Comparison of ENCODE assay signal across 8 cellular contexts in the genomic region with DNA sequence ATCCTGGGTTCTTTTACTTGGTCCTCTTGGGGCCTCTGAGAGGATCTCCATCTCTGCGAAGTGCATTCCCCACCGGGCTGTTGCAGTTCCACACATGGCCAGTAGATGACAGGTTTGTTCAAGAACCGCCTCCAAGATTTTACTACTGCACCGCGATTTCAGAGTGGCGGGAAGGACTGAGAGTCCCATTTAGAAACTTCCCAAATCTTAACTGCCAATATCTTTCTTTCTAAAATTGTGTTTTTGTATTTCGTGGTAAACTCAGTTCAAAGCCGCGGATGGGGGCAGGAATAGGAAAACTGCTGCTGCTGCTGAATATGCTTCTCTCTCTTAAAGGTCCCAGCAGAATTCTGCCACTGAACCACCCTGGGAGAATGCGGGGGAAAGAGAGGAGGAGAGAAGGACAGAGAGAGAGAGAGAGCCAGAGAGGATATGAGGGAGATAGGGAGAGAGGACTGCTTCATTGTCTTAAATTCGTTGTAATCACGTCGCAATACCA. TPM values are rescaled to one million over a fixed set of nuclear protein-coding genes. Genes with fewer than 3 reads are reported as not detected.
DNase-seq lines count a peak whose midpoint lies in the region; ATAC-seq and TF ChIP-seq lines count a peak whose summit lies in the region.

No MANE protein-coding gene starts in this region.

- no peak overlapping the region for H3K4ac ChIP-seq in IMR-90 (ENCODE audit: low read depth, low read length)

- intact Hi-C loops in IMR-90 (cut with micrococcal nuclease) (loop anchor here (1.0 kb wide), 1 partner anchor 453 kb away; no protein-coding TSS in a partner anchor), thyroid gland (cut with DNase I) (no loop called here)

- no peaks in the 10 kb centered on the region for H3K4me1 ChIP-seq in IMR-90 (ENCODE audit: control insufficient read depth, insufficient read depth, low read length)
- H3K4me1 ChIP-seq in RWPE2 (ENCODE audit: insufficient read depth, poor library complexity, severe bottlenecking), result no peaks in the 10 kb centered on the region
- H3K4me1 ChIP-seq in osteoblast (ENCODE audit: insufficient read depth, low read length), result no peaks in the 10 kb centered on the region
- no peaks in the 10 kb centered on the region for H3K4me1 ChIP-seq in thyroid gland

- H3K79me1 ChIP-seq in IMR-90 (ENCODE audit: low read depth in 1 of 2, low read length in 2 of 2), result no peaks in the 10 kb centered on the region

- H2BK5ac ChIP-seq in IMR-90 (ENCODE audit: low read depth, low read length, poor library complexity, severe bottlenecking), result no peak overlapping the region

- H2BK120ac ChIP-seq in IMR-90 (ENCODE audit: low read depth, low read length), result no peak overlapping the region

- TF ChIP-seq CTCF in IMR-90 (conservative IDR thresholded peaks at IDR 0.05; ENCODE audit: low read depth, low read length) (peak; percentile 90), RWPE2 (IDR thresholded peaks at IDR 0.05; ENCODE audit: poor library complexity, severe bottlenecking) (peak; percentile 94), osteoblast (IDR thresholded peaks at IDR 0.05; ENCODE audit: extremely low read depth, low read depth, low read length) (peak; percentile 98), thyroid gland (IDR thresholded peaks at IDR 0.05) (peak; percentile 88 to 99 (median 96))

- no peak overlapping the region for H2BK15ac ChIP-seq in IMR-90 (ENCODE audit: low read depth, low read length)

- 0% methylated on average over 1 of the region's 13 CpGs; no CpG with 5 or more reads in 1 of the 2 experiments for WGBS in IMR-90 (ENCODE audit: extremely low coverage in 2 of 2, insufficient read length in 1 of 2), 2 experiments
- 8 to 10% methylated on average over 13 of the region's 13 CpGs for WGBS in thyroid gland, 2 donors

- no peak overlapping the region for H3K4me3 ChIP-seq in IMR-90 (ENCODE audit: insufficient read depth, low read depth, low read length)
- H3K4me3 ChIP-seq in RWPE2 (ENCODE audit: severe bottlenecking), result no peak overlapping the region
- H3K4me3 ChIP-seq in osteoblast (ENCODE audit: insufficient read depth, low read length), result no peak overlapping the region
- H3K4me3 ChIP-seq in thyroid gland (replicated peaks in 1 of 3), result no peak overlapping the region

- H4K20me1 ChIP-seq in IMR-90 (ENCODE audit: insufficient read depth, low read length) (no peaks in the 10 kb centered on the region), osteoblast (ENCODE audit: insufficient read depth, low read length) (no peaks in the 10 kb centered on the region)

- H2AFZ ChIP-seq in IMR-90 (replicated peaks; ENCODE audit: low read length, poor library complexity) (peak overlapping the region; percentile 77), osteoblast (ENCODE audit: low read length) (no peak overlapping the region)

- no peaks in the 10 kb centered on the region for H3K9me1 ChIP-seq in IMR-90 (ENCODE audit: insufficient read depth, low read length)

- no TSS peak for BruUV-seq in IMR-90 (replicated peaks; lab: Mats Ljungman, UMichigan)

- CTCF ChIA-PET in IMR-90 (lab: Yijun Ruan, JAX), result interaction anchor here (1.1 to 2.0 kb wide), 3 partner anchors 9 to 453 kb away, joined by 3 to 6 read pairs (median 4); no protein-coding TSS in a partner anchor

- H3K9me3 ChIP-seq in IMR-90 (ENCODE audit: control insufficient read depth, insufficient read depth, low read length) (no peaks in the 10 kb centered on the region), RWPE2 (ENCODE audit: severe bottlenecking) (peaks cover 2% of the 10 kb centered on the region), osteoblast (ENCODE audit: low read depth, low read length) (no peaks in the 10 kb centered on the region), thyroid gland (no peaks in the 10 kb centered on the region)

- no peak overlapping the region for H2AK5ac ChIP-seq in IMR-90 (ENCODE audit: low read depth, low read length)

- H3K36me3 ChIP-seq in IMR-90 (ENCODE audit: control insufficient read depth, insufficient read depth, low read length) (no peaks in the 10 kb centered on the region), RWPE2 (ENCODE audit: low read depth) (no peaks in the 10 kb centered on the region), osteoblast (ENCODE audit: insufficient read depth, low read length) (no peaks in the 10 kb centered on the region), thyroid gland (no peaks in the 10 kb centered on the region)

- DNase-seq in DMS 273 (lab: John Stamatoyannopoulos, UW; ENCODE audit: unreplicated experiment), result peak; percentile 83
- peak; percentile 58 for DNase-seq in IMR-90
- DNase-seq in RWPE2 (ENCODE audit: low spot score), result no peak
- peak; percentile 59 for DNase-seq in activated T-helper 9 cell treated with anti-CD3 and anti-CD28 coated beads, Interleukin-2, amount 50 U/mL, for 16 hours (ENCODE audit: low read depth)
- peak; percentile 69 for DNase-seq in foreskin melanocyte
- peak; percentile 81 for DNase-seq in osteoblast (ENCODE audit: insufficient read length, low spot score, missing footprints)
- DNase-seq in thyroid gland, result peak; percentile 71 to 79

- H3K27me3 ChIP-seq in IMR-90 (ENCODE audit: control insufficient read depth, insufficient read depth, low read length) (peaks cover 21% of the 10 kb centered on the region), RWPE2 (ENCODE audit: insufficient read depth, poor library complexity, severe bottlenecking) (peaks cover 60% of the 10 kb centered on the region), osteoblast (ENCODE audit: insufficient read depth, low read length) (peaks cover 49% of the 10 kb centered on the region), thyroid gland (no peaks in the 10 kb centered on the region)

- dilution Hi-C loops in IMR-90 (cut with HindIII; ENCODE audit: low sequenced_read_pairs, unreplicated experiment), result no loop called here

- peak; percentile 95 for ATAC-seq in IMR-90 (ENCODE audit: low read depth)
- ATAC-seq in RWPE2 (ENCODE audit: low read depth), result peak; percentile 63; the same call in 2 of the 3 replicates
- no peak for ATAC-seq in HG03095 (IDR thresholded peaks at IDR 0.05; ENCODE audit: unreplicated experiment)

- no peak overlapping the region for H2AK9ac ChIP-seq in IMR-90 (replicated peaks; ENCODE audit: low read depth, low read length, poor library complexity)

- no peak overlapping the region for H3K9ac ChIP-seq in IMR-90 (ENCODE audit: low read depth, low read length)

- no peaks in the 10 kb centered on the region for H3K79me2 ChIP-seq in osteoblast (ENCODE audit: insufficient read depth, low read length)

- no peak overlapping the region for H4K8ac ChIP-seq in IMR-90 (ENCODE audit: low read depth in 2 of 2, low read length in 2 of 2)

- H3K23ac ChIP-seq in IMR-90 (ENCODE audit: low read depth, low read length), result no peak overlapping the region

- TF ChIP-seq POLR2A in IMR-90 (IDR thresholded peaks at IDR 0.05; ENCODE audit: low read depth, low read length) (no peak), thyroid gland (IDR thresholded peaks at IDR 0.05) (no peak)

- H3K4me2 ChIP-seq in IMR-90 (ENCODE audit: low read depth, low read length) (peak overlapping the region; percentile 67), osteoblast (ENCODE audit: insufficient read depth, low read length) (peak overlapping the region; percentile 17)

- peak; percentile 70 for TF ChIP-seq RAD21 in IMR-90 (IDR thresholded peaks at IDR 0.05; ENCODE audit: low read length)

- no peak overlapping the region for H3K14ac ChIP-seq in IMR-90 (replicated peaks; ENCODE audit: low read depth, low read length)

- no peak overlapping the region for H2BK20ac ChIP-seq in IMR-90 (ENCODE audit: low read depth, low read length)

- no peak overlapping the region for H3K18ac ChIP-seq in IMR-90 (ENCODE audit: low read depth, low read length)

- no peak overlapping the region for H4K5ac ChIP-seq in IMR-90 (ENCODE audit: low read depth, low read length)

- H3K27ac ChIP-seq in IMR-90 (ENCODE audit: insufficient read depth, low read length) (no peak overlapping the region), RWPE2 (ENCODE audit: poor library complexity, severe bottlenecking) (no peak overlapping the region), osteoblast (ENCODE audit: low read depth, low read length) (no peak overlapping the region), thyroid gland (no peak overlapping the region)

- POLR2A ChIA-PET in IMR-90 (lab: Charles Lee; ENCODE audit: unreplicated experiment), result no interaction called here

- H3K56ac ChIP-seq in IMR-90 (ENCODE audit: extremely low read depth, insufficient read depth, low read length), result no peak overlapping the region

- in situ Hi-C loops in IMR-90 (cut with MboI; ENCODE audit: low sequenced_read_pairs), result loop anchor here (5.0 to 10.0 kb wide), 2 partner anchors 279 to 382 kb away; no protein-coding TSS in a partner anchor

- H4K91ac ChIP-seq in IMR-90 (ENCODE audit: insufficient read depth, low read depth, low read length), result no peak overlapping the region

TF ChIP-seq in IMR-90, 13 proteins besides CTCF, POLR2A, EP300 and RAD21 (continues in another document):
- no peak for TF ChIP-seq NFE2L2 (IDR thresholded peaks at IDR 0.05; ENCODE audit: low read depth, low read length)
- TF ChIP-seq BHLHE40 (IDR thresholded peaks at IDR 0.05; ENCODE audit: low read depth, low read length), result no peak
- TF ChIP-seq RCOR1 (IDR thresholded peaks at IDR 0.05; ENCODE audit: insufficient replicate concordance, low read length), result no peak
- no peak for TF ChIP-seq CHD1 (IDR thresholded peaks at IDR 0.05; ENCODE audit: low read depth, low read length)

RNA-seq across cellular contexts. Expression of a gene that starts 8.6 kb away (rescaled TPM):
- total RNA-seq in IMR-90 (2012; rRNA removed), result not detected in 2 replicates
- not detected in 2 replicates for polyA plus RNA-seq in IMR-90 (2012; rRNA removed)
- polyA plus RNA-seq in IMR-90 (2012; cell fraction: cytosol; rRNA removed), result not detected in 2 replicates
- polyA plus RNA-seq in IMR-90 (2012; cell fraction: nucleus; rRNA removed; ENCODE audit: low replicate concordance), result not detected in 2 replicates
- total RNA-seq in osteoblast, result not detected in 2 replicates
- not detected for total RNA-seq in thyroid gland

RNA-seq across cellular contexts. Expression of a gene that starts 24.1 kb away (rescaled TPM):
- total RNA-seq in IMR-90 (2012; rRNA removed) (not detected in 2 replicates), osteoblast (5.8 and 50.7 TPM in 2 replicates), thyroid gland (100 to 1,000 TPM in 2 of 4 donors, 10 to 100 TPM in 2; 53.0 to 162 (median 106) TPM)
- not detected in 2 replicates for polyA plus RNA-seq in IMR-90 (2012; rRNA removed)
- polyA plus RNA-seq in IMR-90 (2012; cell fraction: cytosol; rRNA removed), result not detected in 2 replicates
- not detected in 2 replicates for polyA plus RNA-seq in IMR-90 (2012; cell fraction: nucleus; rRNA removed; ENCODE audit: low replicate concordance)

RNA-seq across cellular contexts. Expression of a gene that starts 43.9 kb away (rescaled TPM):
- total RNA-seq in IMR-90 (2012; rRNA removed) (not detected in 2 replicates), osteoblast (not detected in 2 replicates), thyroid gland (not detected)
- not detected in 2 replicates for polyA plus RNA-seq in IMR-90 (2012; rRNA removed)
- polyA plus RNA-seq in IMR-90 (2012; cell fraction: cytosol; rRNA removed), result not detected in 2 replicates
- polyA plus RNA-seq in IMR-90 (2012; cell fraction: nucleus; rRNA removed; ENCODE audit: low replicate concordance), result not detected in 2 replicates
